In genomic region chr1:166282391-166283137, GRCh38 we compare ENCODE assay signal across 22 cellular contexts.
DNase-seq lines count a peak whose midpoint lies in the region; ATAC-seq and TF ChIP-seq lines count a peak whose summit lies in the region.
"Had no signal": no experiment of that assay in that cellular context is flagged by ENCODE, and none has a peak within 500 bp of the region (broad histone marks: within the 10 kb centered on the region; RNA-seq: fewer than 3 reads in every experiment).

No MANE protein-coding gene starts in this region.

- H3K36me3 Mint-ChIP-seq in activated CD4-positive, alpha-beta T cell treated with anti-CD3 and anti-CD28 coated beads, Interleukin-2, amount 10 ng/mL, durations not matched to agents 24 days and 14 days (ENCODE audit: low read depth), result no peaks in the 10 kb centered on the region
- H3K36me3 Mint-ChIP-seq: CD8-positive, alpha-beta T cell had no signal

- intact Hi-C loops in activated CD4-positive, alpha-beta T cell treated with anti-CD3 and anti-CD28 coated beads, Interleukin-2, amount 10 ng/mL, durations not matched to agents 24 days and 14 days (cut with micrococcal nuclease), result no loop called here
- intact Hi-C loops in left ventricle myocardium superior (cut with micrococcal nuclease) (no loop called here), left cardiac atrium (cut with DNase I) (no loop called here), psoas muscle (cut with DNase I) (no loop called here), adrenal gland (cut with DNase I) (no loop called here)

- H3K27me3 ChIP-seq in psoas muscle (ENCODE audit: insufficient read depth in 3 of 3, low read length in 2 of 3) (no peaks in the 10 kb centered on the region), adrenal gland (no peaks in the 10 kb centered on the region)
- H3K27me3 ChIP-seq: BLaER1 treated with 17β-estradiol and CSF1 and Interleukin-3, amounts not matched to agents 10 nM and 100 nM had no signal

- peaks cover 16% of the 10 kb centered on the region for H3K4me1 ChIP-seq in psoas muscle
- no peaks in the 10 kb centered on the region for H3K4me1 ChIP-seq in adrenal gland (replicated peaks in 1 of 2)
- H3K4me1 ChIP-seq: A549 had no signal

- H3K27me3 Mint-ChIP-seq in activated CD4-positive, alpha-beta T cell treated with anti-CD3 and anti-CD28 coated beads, Interleukin-2, amount 10 ng/mL, durations not matched to agents 24 days and 14 days, result no peaks in the 10 kb centered on the region

- TF ChIP-seq CTCF in psoas muscle (IDR thresholded peaks at IDR 0.05) (no peak), adrenal gland (IDR thresholded peaks at IDR 0.05) (no peak)

- ATAC-seq in left ventricle myocardium superior, result peak; percentile 63
- no peak for ATAC-seq in left cardiac atrium
- ATAC-seq in psoas muscle, result peak; percentile 23 to 86 (median 78)
- ATAC-seq in HG03280 (IDR thresholded peaks at IDR 0.05; ENCODE audit: unreplicated experiment), result no peak
- ATAC-seq: A549; CD8-positive, alpha-beta T cell; GM12878; HCT116 had no signal

- peak; percentile 38 for DNase-seq in activated CD4-positive, alpha-beta T cell treated with anti-CD3 and anti-CD28 coated beads, Interleukin-2, amount 10 ng/mL, durations not matched to agents 24 days and 14 days
- DNase-seq in activated CD4-positive, alpha-beta T cell treated with anti-CD3 and anti-CD28 coated beads, Interleukin-2, amount 50 U/mL, for 1 hour, result no peak
- no peak for DNase-seq in left ventricle myocardium superior
- DNase-seq in left cardiac atrium, result no peak
- DNase-seq in psoas muscle, result no peak
- no peak for DNase-seq in adrenal gland
- DNase-seq: AML-193; Calu3; CD8-positive, alpha-beta T cell; DMS79 treated with DMSO at 0.1 percent for 48 hours; GF-D8; GOT3; H7; HFFc6; IMR-90 had no signal

- peak overlapping the region; percentile 53 for H3K27ac ChIP-seq in psoas muscle
- H3K27ac ChIP-seq in adrenal gland, result no peak overlapping the region
- H3K27ac ChIP-seq: 22Rv1; A549; BLaER1 treated with 17β-estradiol and CSF1 and Interleukin-3, amounts not matched to agents 10 nM and 100 nM; HL-60 had no signal

- no peaks in the 10 kb centered on the region for H3K4me1 Mint-ChIP-seq in activated CD4-positive, alpha-beta T cell treated with anti-CD3 and anti-CD28 coated beads, Interleukin-2, amount 10 ng/mL, durations not matched to agents 24 days and 14 days

- H3K36me3 ChIP-seq in psoas muscle (ENCODE audit: insufficient read depth in 1 of 2, low read depth in 1 of 2) (no peaks in the 10 kb centered on the region), adrenal gland (replicated peaks in 1 of 2) (no peaks in the 10 kb centered on the region)
- H3K36me3 ChIP-seq: BLaER1 treated with 17β-estradiol and CSF1 and Interleukin-3, amounts not matched to agents 10 nM and 100 nM had no signal

- H3K9me3 ChIP-seq in psoas muscle (no peaks in the 10 kb centered on the region), adrenal gland (replicated peaks in 1 of 3) (no peaks in the 10 kb centered on the region)
- H3K9me3 ChIP-seq: A549 had no signal

- no peak overlapping the region for H3K27ac Mint-ChIP-seq in activated CD4-positive, alpha-beta T cell treated with anti-CD3 and anti-CD28 coated beads, Interleukin-2, amount 10 ng/mL, durations not matched to agents 24 days and 14 days
- H3K27ac Mint-ChIP-seq: CD8-positive, alpha-beta T cell; HFFc6 had no signal

- TF ChIP-seq POLR2A in adrenal gland (IDR thresholded peaks at IDR 0.05), result no peak

- no peak overlapping the region for H3K4me3 Mint-ChIP-seq in activated CD4-positive, alpha-beta T cell treated with anti-CD3 and anti-CD28 coated beads, Interleukin-2, amount 10 ng/mL, durations not matched to agents 24 days and 14 days
- H3K4me3 Mint-ChIP-seq: CD8-positive, alpha-beta T cell; HFFc6 had no signal

- WGBS in psoas muscle, 3 donors, result 28 to 60% (median 43%) methylated on average over 3 of the region's 3 CpGs
- 50 to 78% (median 70%) methylated on average over 3 of the region's 3 CpGs for WGBS in adrenal gland, 4 donors

- H3K9me3 Mint-ChIP-seq in activated CD4-positive, alpha-beta T cell treated with anti-CD3 and anti-CD28 coated beads, Interleukin-2, amount 10 ng/mL, durations not matched to agents 24 days and 14 days, result no peaks in the 10 kb centered on the region
- H3K9me3 Mint-ChIP-seq: CD8-positive, alpha-beta T cell had no signal

- H3K4me3 ChIP-seq in psoas muscle, result no peak overlapping the region
- no peak overlapping the region for H3K4me3 ChIP-seq in adrenal gland
- H3K4me3 ChIP-seq: A549; BLaER1 treated with 17β-estradiol and CSF1 and Interleukin-3, amounts not matched to agents 10 nM and 100 nM; GM12878 had no signal

Comparison
In these comparisons a context has a peak if more than half of its experiments do, and no peak if none do; other contexts are left out.
1. ATAC-seq: peak in left ventricle myocardium superior (single experiment) and psoas muscle (4 of 4); none in left cardiac atrium (0 of 2) and HG03280 (single experiment).